Comparison of ENCODE assay signal across 35 cellular contexts in genomic region chr7:101599787-101600186, GRCh38. TPM values are rescaled to one million over a fixed set of nuclear protein-coding genes. Genes with fewer than 3 reads are reported as not detected.
"Had no signal": no experiment of that assay in that cellular context is flagged by ENCODE, and none has a peak within 500 bp of the region (broad histone marks: within the 10 kb centered on the region; RNA-seq: fewer than 3 reads in every experiment).

No MANE protein-coding gene starts in this region.

- DNase-seq: activated B cell treated with CpG ODN at 0.5 μM for 24 hours; activated CD4-positive, alpha-beta T cell treated with anti-CD3 and anti-CD28 coated beads for 48 hours; activated CD4-positive, alpha-beta T cell treated with anti-CD3 and anti-CD28 coated beads, Interleukin-2, amount 50 U/mL, for 1 hour; activated CD4-positive, alpha-beta T cell treated with anti-CD3 and anti-CD28 coated beads, Interleukin-2, amount 50 U/mL, for 48 hours; activated CD8-positive, alpha-beta memory T cell treated with anti-CD3 and anti-CD28 coated beads for 24 hours; activated CD8-positive, alpha-beta T cell treated with anti-CD3 and anti-CD28 coated beads for 36 hours; activated effector memory CD4-positive, alpha-beta T cell treated with Interleukin-2 at 50 U/mL for 16 hours; activated gamma-delta T cell treated with Interleukin-2 at 50 U/mL for 16 hours; activated naive CD4-positive, alpha-beta T cell treated with Interleukin-2 at 50 U/mL for 16 hours; activated naive CD8-positive, alpha-beta T cell treated with anti-CD3 and anti-CD28 coated beads for 36 hours; activated naive CD8-positive, alpha-beta T cell treated with anti-CD3 and anti-CD28 coated beads, Interleukin-2, amount 50 U/mL, for 24 hours; activated T-cell treated with anti-CD3 and anti-CD28 coated beads, Interleukin-2, amount 50 U/mL, for 4 hours; amygdala; body of pancreas; caudate nucleus; colonic mucosa; dorsolateral prefrontal cortex; effector memory CD4-positive, alpha-beta T cell; endodermal cell; foreskin keratinocyte; gastrocnemius medialis; glutamatergic neuron; T-helper 1 cell; T-helper 17 cell; T1000 had no signal

- H3K27ac Mint-ChIP-seq: activated B cell treated with CpG ODN at 0.5 μM for 24 hours; activated CD8-positive, alpha-beta T cell treated with anti-CD3 and anti-CD28 coated beads for 36 hours; activated naive CD4-positive, alpha-beta T cell treated with anti-CD3 and anti-CD28 coated beads, Interleukin-2, amount 50 U/mL, for 24 hours; activated naive CD8-positive, alpha-beta T cell treated with anti-CD3 and anti-CD28 coated beads for 36 hours; activated naive CD8-positive, alpha-beta T cell treated with anti-CD3 and anti-CD28 coated beads, Interleukin-2, amount 50 U/mL, for 24 hours; activated T-helper 17 cell treated with anti-CD3 and anti-CD28 coated beads, Interleukin-2, amount 50 U/mL, for 72 hours; dendritic cell treated with granulocyte-macrophage colony-stimulating factor and Interleukin-4, amounts not matched to agents 40 ng/mL and 50 ng/mL, for 4 days; endodermal cell; T-helper 17 cell; T-helper 2 cell treated with Interferon-gamma antibody and Interleukin-4, amounts not matched to agents 5 μg/mL and 100 μg/mL, for 36 hours had no signal

- H3K4me1 ChIP-seq: adrenal gland, colonic mucosa, foreskin keratinocyte had no signal

- H3K27me3 Mint-ChIP-seq: activated naive CD4-positive, alpha-beta T cell treated with anti-CD3 and anti-CD28 coated beads, Interleukin-2, amount 50 U/mL, for 24 hours; activated naive CD8-positive, alpha-beta T cell treated with anti-CD3 and anti-CD28 coated beads for 36 hours; activated naive CD8-positive, alpha-beta T cell treated with anti-CD3 and anti-CD28 coated beads, Interleukin-2, amount 50 U/mL, for 24 hours; activated T-helper 17 cell treated with anti-CD3 and anti-CD28 coated beads, Interleukin-2, amount 50 U/mL, for 72 hours had no signal

- H3K9me3 ChIP-seq: body of pancreas, colonic mucosa, gastrocnemius medialis had no signal

- H3K36me3 Mint-ChIP-seq: activated naive CD4-positive, alpha-beta T cell treated with anti-CD3 and anti-CD28 coated beads, Interleukin-2, amount 50 U/mL, for 24 hours; activated naive CD8-positive, alpha-beta T cell treated with anti-CD3 and anti-CD28 coated beads for 36 hours had no signal

- H3K4me3 ChIP-seq: adrenal gland, body of pancreas, colonic mucosa, dorsolateral prefrontal cortex, gastrocnemius medialis had no signal

- H3K27ac ChIP-seq: colonic mucosa, foreskin keratinocyte had no signal

- H3K4me1 Mint-ChIP-seq: activated B cell treated with CpG ODN at 0.5 μM for 24 hours; activated naive CD4-positive, alpha-beta T cell treated with anti-CD3 and anti-CD28 coated beads, Interleukin-2, amount 50 U/mL, for 24 hours; activated naive CD8-positive, alpha-beta T cell treated with anti-CD3 and anti-CD28 coated beads for 36 hours; activated naive CD8-positive, alpha-beta T cell treated with anti-CD3 and anti-CD28 coated beads, Interleukin-2, amount 50 U/mL, for 24 hours; activated T-helper 17 cell treated with anti-CD3 and anti-CD28 coated beads, Interleukin-2, amount 50 U/mL, for 72 hours had no signal

- H3K27me3 ChIP-seq: adrenal gland, body of pancreas, colonic mucosa, gastrocnemius medialis had no signal

- H3K4me3 Mint-ChIP-seq: activated B cell treated with CpG ODN at 0.5 μM for 24 hours; activated CD8-positive, alpha-beta T cell treated with anti-CD3 and anti-CD28 coated beads for 36 hours; activated naive CD4-positive, alpha-beta T cell treated with anti-CD3 and anti-CD28 coated beads, Interleukin-2, amount 50 U/mL, for 24 hours; activated naive CD8-positive, alpha-beta T cell treated with anti-CD3 and anti-CD28 coated beads for 36 hours; activated naive CD8-positive, alpha-beta T cell treated with anti-CD3 and anti-CD28 coated beads, Interleukin-2, amount 50 U/mL, for 24 hours; activated T-cell treated with anti-CD3 and anti-CD28 coated beads, Interleukin-2, amount 50 U/mL, for 4 hours; activated T-helper 17 cell treated with anti-CD3 and anti-CD28 coated beads, Interleukin-2, amount 50 U/mL, for 72 hours; dendritic cell treated with granulocyte-macrophage colony-stimulating factor and Interleukin-4, amounts not matched to agents 40 ng/mL and 50 ng/mL, for 4 days; endodermal cell; T-helper 17 cell; T-helper 2 cell treated with Interferon-gamma antibody and Interleukin-4, amounts not matched to agents 5 μg/mL and 100 μg/mL, for 36 hours had no signal

- H3K9me3 Mint-ChIP-seq: activated B cell treated with CpG ODN at 0.5 μM for 24 hours; activated CD8-positive, alpha-beta T cell treated with anti-CD3 and anti-CD28 coated beads for 36 hours; activated naive CD4-positive, alpha-beta T cell treated with anti-CD3 and anti-CD28 coated beads, Interleukin-2, amount 50 U/mL, for 24 hours; activated naive CD8-positive, alpha-beta T cell treated with anti-CD3 and anti-CD28 coated beads for 36 hours; activated naive CD8-positive, alpha-beta T cell treated with anti-CD3 and anti-CD28 coated beads, Interleukin-2, amount 50 U/mL, for 24 hours; activated T-cell treated with anti-CD3 and anti-CD28 coated beads, Interleukin-2, amount 50 U/mL, for 4 hours; activated T-helper 17 cell treated with anti-CD3 and anti-CD28 coated beads, Interleukin-2, amount 50 U/mL, for 72 hours; endodermal cell; T-helper 2 cell treated with Interferon-gamma antibody and Interleukin-4, amounts not matched to agents 5 μg/mL and 100 μg/mL, for 36 hours had no signal

- H3K36me3 ChIP-seq: adrenal gland, colonic mucosa, gastrocnemius medialis, WERI-Rb-1 had no signal

- ATAC-seq: activated CD4-positive, CD25-positive, alpha-beta regulatory T cell treated with anti-CD3 and anti-CD28 coated beads, Interleukin-2, amount 50 U/mL, for 24 hours; activated CD8-positive, alpha-beta T cell treated with anti-CD3 and anti-CD28 coated beads for 36 hours; activated naive CD8-positive, alpha-beta T cell treated with anti-CD3 and anti-CD28 coated beads, Interleukin-2, amount 50 U/mL, for 24 hours; activated T-cell treated with anti-CD3 and anti-CD28 coated beads, Interleukin-2, amount 50 U/mL, for 4 hours; activated T-helper 17 cell treated with anti-CD3 and anti-CD28 coated beads, Interleukin-2, amount 50 U/mL, for 72 hours; esophagus mucosa; foreskin keratinocyte; gastrocnemius medialis; T-helper 17 cell had no signal

RNA-seq across cellular contexts. Expression of gene MYL10, which starts 29.3 kb away (rescaled TPM):
- total RNA-seq: activated B cell treated with CpG ODN at 0.5 μM for 24 hours; activated CD8-positive, alpha-beta T cell treated with anti-CD3 and anti-CD28 coated beads for 36 hours; activated naive CD8-positive, alpha-beta T cell treated with anti-CD3 and anti-CD28 coated beads for 36 hours; activated T-cell treated with anti-CD3 and anti-CD28 coated beads, Interleukin-2, amount 50 U/mL, for 4 hours; activated T-helper 17 cell treated with anti-CD3 and anti-CD28 coated beads, Interleukin-2, amount 50 U/mL, for 72 hours; adrenal gland; aorta; body of pancreas; colonic mucosa; dorsolateral prefrontal cortex; endodermal cell; epithelial cell of proximal tubule; esophagus mucosa; foreskin keratinocyte; T-helper 17 cell had no signal
- polyA plus RNA-seq: adrenal gland, aorta, foreskin keratinocyte had no signal
